ENCODE assay signal across 9 cellular contexts in genomic region chr9:131478421-131478868, GRCh38. TPM values are rescaled to one million over a fixed set of nuclear protein-coding genes. Genes with fewer than 3 reads are reported as not detected.
DNase-seq lines count a peak whose midpoint lies in the region; ATAC-seq and TF ChIP-seq lines count a peak whose summit lies in the region.
"Had no signal": no experiment of that assay in that cellular context is flagged by ENCODE, and none has a peak within 500 bp of the region (broad histone marks: within the 10 kb centered on the region; RNA-seq: fewer than 3 reads in every experiment).

No MANE protein-coding gene starts in this region.

- H3K27ac Mint-ChIP-seq in CD4-positive, alpha-beta memory T cell: peak overlapping the region in 4 of 7 donors; percentile 17 to 80 (median 66)

- H3K9me3 ChIP-seq in CD4-positive, alpha-beta memory T cell (ENCODE audit: control insufficient read depth in 1 of 2, low read length in 2 of 2): no peaks in the 10 kb centered on the region
- no peaks in the 10 kb centered on the region for H3K9me3 ChIP-seq in colonic mucosa
- H3K9me3 ChIP-seq in mucosa of descending colon: no peaks in the 10 kb centered on the region
- no peaks in the 10 kb centered on the region for H3K9me3 ChIP-seq in tibial artery

- peaks cover 0 to 1% (median 0%) of the 10 kb centered on the region in 8 donors for H3K9me3 Mint-ChIP-seq in CD4-positive, alpha-beta memory T cell

- in situ Hi-C loops in KBM-7 (cut with MboI; ENCODE audit: low pct_unique_long_range_greater_than_20kb, low sequenced_read_pairs): no loop called here

- no peak overlapping the region for H3K27ac ChIP-seq in CD4-positive, alpha-beta memory T cell (ENCODE audit: low read depth, low read length)
- H3K27ac ChIP-seq in colonic mucosa: no peak overlapping the region
- H3K27ac ChIP-seq in tibial artery: no peak overlapping the region

- H3K4me3 ChIP-seq in CD4-positive, alpha-beta memory T cell (ENCODE audit: low read length in 2 of 2): no peak overlapping the region
- H3K4me3 ChIP-seq in colonic mucosa (no peak overlapping the region), mucosa of descending colon (no peak overlapping the region), tibial artery (no peak overlapping the region)

- no peak overlapping the region for H3K9ac ChIP-seq in colonic mucosa (ENCODE audit: low read depth in 2 of 2, low read length in 2 of 2)

- peak; percentile 47 for ATAC-seq in mucosa of descending colon
- ATAC-seq: right cardiac atrium had no signal

- TF ChIP-seq CTCF in colonic mucosa (IDR thresholded peaks at IDR 0.05) (peak; percentile 32), mucosa of descending colon (IDR thresholded peaks at IDR 0.05) (peak; percentile 11), tibial artery (IDR thresholded peaks at IDR 0.05) (peak; percentile 38 to 50)

- intact Hi-C loops in CD4-positive, alpha-beta memory T cell (cut with micrococcal nuclease): loop anchor here (1.0 to 5.0 kb wide), 3 partner anchors 71 to 128 kb away; no protein-coding TSS in a partner anchor
- intact Hi-C loops in colonic mucosa (cut with DNase I) (loop anchor here (2.0 kb wide), 1 partner anchor 128 kb away; no protein-coding TSS in a partner anchor), mucosa of descending colon (cut with DNase I, micrococcal nuclease) (no loop called here), tibial artery (cut with DNase I; ENCODE audit: low total_unique reads) (loop anchor here (10.0 kb wide), 1 partner anchor 104 kb away; no protein-coding TSS in a partner anchor)

- no peaks in the 10 kb centered on the region for H3K27me3 Mint-ChIP-seq in CD4-positive, alpha-beta memory T cell

- H3K4me1 Mint-ChIP-seq in CD4-positive, alpha-beta memory T cell: peaks cover 0 to 5% (median under 1%) of the 10 kb centered on the region in 4 donors

- CTCF ChIA-PET in CD4-positive, alpha-beta memory T cell (lab: Charles Lee; ENCODE audit: partially characterized antibody): interaction anchor here (0.8 to 6.7 kb wide), 13 partner anchors 9 to 131 kb away, joined by 3 to 75 read pairs (median 4); no protein-coding TSS in a partner anchor

- DNase-seq in CD4-positive, alpha-beta memory T cell: peak in 4 of 5 donors; percentile 39 to 55 (median 48)
- DNase-seq in KBM-7 (peak; percentile 42), colonic mucosa (peak; percentile 33), mucosa of descending colon (peak in 2 of 3 donors; percentile 55 to 67), tibial artery (no peak), SKM-1 (lab: John Stamatoyannopoulos, UW; ENCODE audit: unreplicated experiment) (no peak), NCI-H187 treated with DMSO at 0.1 percent for 48 hours (lab: John Stamatoyannopoulos, UW) (no peak)
- peak; percentile 36 to 45 for DNase-seq in activated CD4-positive, alpha-beta T cell treated with anti-CD3 and anti-CD28 coated beads for 24 hours (ENCODE audit: low read depth in 2 of 2)

- H3K4me3 Mint-ChIP-seq in CD4-positive, alpha-beta memory T cell: peak overlapping the region in 1 of 8 donors; percentile 23

- peaks cover 58 to 87% of the 10 kb centered on the region in 2 donors for H3K36me3 Mint-ChIP-seq in CD4-positive, alpha-beta memory T cell

- POLR2A ChIA-PET in CD4-positive, alpha-beta memory T cell (lab: Charles Lee; ENCODE audit: partially characterized antibody): interaction anchor here (1.1 to 1.6 kb wide), 3 partner anchors 21 to 129 kb away, joined by 3 to 5 read pairs (median 3); no protein-coding TSS in a partner anchor

- peaks cover 95% of the 10 kb centered on the region for H3K36me3 ChIP-seq in CD4-positive, alpha-beta memory T cell (ENCODE audit: insufficient read depth, low read length)
- H3K36me3 ChIP-seq in colonic mucosa (peaks cover 52% of the 10 kb centered on the region), mucosa of descending colon (ENCODE audit: low read depth) (peaks cover 28% of the 10 kb centered on the region), tibial artery (peaks cover 93 to 100% (median 98%) of the 10 kb centered on the region in 3 donors)

- H3K27me3 ChIP-seq in CD4-positive, alpha-beta memory T cell (ENCODE audit: insufficient read depth, low read length): no peaks in the 10 kb centered on the region
- H3K27me3 ChIP-seq in colonic mucosa (no peaks in the 10 kb centered on the region), tibial artery (no peaks in the 10 kb centered on the region)

- no peaks in the 10 kb centered on the region for H3K4me1 ChIP-seq in CD4-positive, alpha-beta memory T cell (ENCODE audit: insufficient read depth, low read length)
- H3K4me1 ChIP-seq in colonic mucosa: no peaks in the 10 kb centered on the region
- no peaks in the 10 kb centered on the region for H3K4me1 ChIP-seq in mucosa of descending colon (ENCODE audit: low read depth)
- H3K4me1 ChIP-seq in tibial artery: peaks cover 0 to 18% (median 0%) of the 10 kb centered on the region in 4 donors

RNA-seq across cellular contexts. Expression of gene POMT1, which starts 24.3 kb away (rescaled TPM):
- total RNA-seq in CD4-positive, alpha-beta memory T cell: 10 to 100 TPM; 52.1 to 58.5 TPM
- 10 to 100 TPM; 15.6 to 17.4 TPM for polyA plus RNA-seq in CD4-positive, alpha-beta memory T cell
- total RNA-seq in colonic mucosa: 10 to 100 TPM; 24.0 to 28.8 TPM
- total RNA-seq in mucosa of descending colon: 10 to 100 TPM; 26.1 to 40.5 (median 35.4) TPM

RNA-seq across cellular contexts. Expression of gene UCK1, which starts 52.6 kb away (rescaled TPM):
- 10 to 100 TPM; 36.1 to 39.7 TPM for total RNA-seq in CD4-positive, alpha-beta memory T cell
- 10 to 100 TPM; 25.8 to 26.8 TPM for polyA plus RNA-seq in CD4-positive, alpha-beta memory T cell
- total RNA-seq in colonic mucosa (10 to 100 TPM; 20.2 to 29.3 TPM), mucosa of descending colon (10 to 100 TPM; 25.2 to 43.4 (median 27.4) TPM)

Comparison
In these comparisons a context has a peak if more than half of its experiments do, and no peak if none do; other contexts are left out.
1. DNase-seq: peak in CD4-positive, alpha-beta memory T cell (4 of 5), KBM-7 (single experiment), activated CD4-positive, alpha-beta T cell treated with anti-CD3 and anti-CD28 coated beads for 24 hours (2 of 2), colonic mucosa (single experiment) and mucosa of descending colon (2 of 3); none in tibial artery (0 of 2), SKM-1 (single experiment) and NCI-H187 treated with DMSO at 0.1 percent for 48 hours (single experiment).
2. intact Hi-C loops: an anchor here in CD4-positive, alpha-beta memory T cell (1.0 to 5.0 kb wide), colonic mucosa (2.0 kb wide) and tibial artery (10.0 kb wide); none called in mucosa of descending colon.
3. Peak in every context shown above with its lines, with median percentiles within 50 percentile points of each other: CTCF ChIP-seq.